28 cellular contexts compared by ENCODE assay signal in the genomic region with DNA sequence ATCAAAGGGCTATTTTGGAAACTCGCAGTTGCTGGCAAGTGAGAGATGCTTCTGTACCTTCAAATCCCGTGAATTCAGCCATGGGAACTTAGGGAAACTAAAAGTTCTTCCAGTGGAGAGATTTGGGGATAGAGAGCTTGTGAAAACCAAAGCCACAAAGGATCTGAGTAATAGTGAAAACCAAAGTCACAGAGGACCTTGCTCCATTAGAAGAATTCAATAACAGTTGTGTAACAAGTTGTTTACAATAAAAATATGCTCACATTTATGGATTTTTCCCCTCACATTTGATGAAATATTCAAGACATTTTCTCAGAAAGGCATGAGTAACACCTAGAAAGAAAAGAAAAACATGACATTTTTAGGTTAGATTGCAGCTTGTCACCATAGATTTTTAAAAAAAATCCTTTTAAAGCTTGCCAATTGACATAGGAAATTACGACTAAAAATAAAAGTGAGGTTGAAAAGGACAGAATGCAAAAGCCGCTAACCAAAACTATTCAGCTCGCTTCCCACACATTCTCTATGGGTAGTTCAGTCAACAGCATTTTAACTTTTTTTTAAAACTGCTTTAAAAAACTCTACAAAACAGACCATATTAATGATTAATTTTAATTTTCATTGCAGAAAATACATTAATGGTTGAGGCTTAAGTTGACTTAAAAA.
DNase-seq lines count a peak whose midpoint lies in the region; ATAC-seq and TF ChIP-seq lines count a peak whose summit lies in the region.
"Had no signal": no experiment of that assay in that cellular context is flagged by ENCODE, and none has a peak within 500 bp of the region (broad histone marks: within the 10 kb centered on the region; RNA-seq: fewer than 3 reads in every experiment).

No MANE protein-coding gene starts in this region.

- peaks cover 1% of the 10 kb centered on the region for H3K36me3 Mint-ChIP-seq in chondrocyte (ENCODE audit: low read depth)
- H3K36me3 Mint-ChIP-seq in CD4-positive, alpha-beta memory T cell, result peaks cover 0 to 7% of the 10 kb centered on the region in 2 donors

- peak overlapping the region; percentile 46 for H3K27ac Mint-ChIP-seq in chondrocyte (ENCODE audit: unreplicated experiment)
- no peak overlapping the region for H3K27ac Mint-ChIP-seq in CD4-positive, alpha-beta memory T cell
- H3K27ac Mint-ChIP-seq: activated B cell treated with CpG ODN at 0.5 μM for 24 hours; activated CD4-positive, alpha-beta memory T cell treated with anti-CD3 and anti-CD28 coated beads for 36 hours; activated naive CD8-positive, alpha-beta T cell treated with anti-CD3 and anti-CD28 coated beads, Interleukin-2, amount 50 U/mL, for 24 hours; stimulated activated naive CD8-positive, alpha-beta T cell treated with anti-CD3 and anti-CD28 coated beads, Interleukin-15, Interleukin-2, amounts not matched to agents 100 ng/mL and 50 ng/mL, for 24 hours had no signal

- H3K4me3 Mint-ChIP-seq in chondrocyte (ENCODE audit: unreplicated experiment), result no peak overlapping the region
- no peak overlapping the region for H3K4me3 Mint-ChIP-seq in CD4-positive, alpha-beta memory T cell
- H3K4me3 Mint-ChIP-seq: activated B cell treated with CpG ODN at 0.5 μM for 24 hours; activated CD4-positive, alpha-beta memory T cell treated with anti-CD3 and anti-CD28 coated beads for 36 hours; activated naive CD8-positive, alpha-beta T cell treated with anti-CD3 and anti-CD28 coated beads, Interleukin-2, amount 50 U/mL, for 24 hours; H9; stimulated activated naive CD8-positive, alpha-beta T cell treated with anti-CD3 and anti-CD28 coated beads, Interleukin-15, Interleukin-2, amounts not matched to agents 100 ng/mL and 50 ng/mL, for 24 hours had no signal

- no peak overlapping the region for H3K4me3 ChIP-seq in CD4-positive, alpha-beta memory T cell (ENCODE audit: low read length in 2 of 2)
- H3K4me3 ChIP-seq: BLaER1, lower lobe of right lung, psoas muscle, tibial artery had no signal

- intact Hi-C loops in CD4-positive, alpha-beta memory T cell (cut with micrococcal nuclease), result no loop called here

- peak; percentile 34 for DNase-seq in AG08395 (ENCODE audit: low spot score)
- peak; percentile 24 for DNase-seq in HCEC 1CT
- no peak for DNase-seq in chondrocyte (ENCODE audit: low spot score)
- DNase-seq in left lobe of liver (ENCODE audit: low spot score), result no peak
- DNase-seq in NCI-H345 (lab: John Stamatoyannopoulos, UW), result no peak
- no peak for DNase-seq in activated naive CD4-positive, alpha-beta T cell treated with Interleukin-2 at 50 U/mL for 16 hours
- no peak for DNase-seq in CD4-positive, alpha-beta memory T cell
- DNase-seq: 8988T; activated B cell treated with CpG ODN at 0.5 μM for 24 hours; activated CD4-positive, alpha-beta memory T cell treated with anti-CD3 and anti-CD28 coated beads for 36 hours; activated effector memory CD4-positive, alpha-beta T cell treated with Interleukin-2 at 50 U/mL for 16 hours; activated naive CD8-positive, alpha-beta T cell treated with anti-CD3 and anti-CD28 coated beads, Interleukin-2, amount 50 U/mL, for 24 hours; Calu3; H9; hypothalamus; Karpas-422; lower lobe of right lung; NCI-H1105; NCI-H2029 treated with DMSO at 0.1 percent for 48 hours; NCI-H446; psoas muscle; small intestine; stimulated activated CD4-positive, alpha-beta T cell treated with anti-CD3 and anti-CD28 coated beads, Interleukin-4, amount 100 ng/mL, for 24 hours; T1000; tibial artery had no signal

- no peak for TF ChIP-seq CTCF in chondrocyte (IDR thresholded peaks at IDR 0.05)

- no peaks in the 10 kb centered on the region for H3K36me3 ChIP-seq in CD4-positive, alpha-beta memory T cell (ENCODE audit: insufficient read depth, low read length)
- H3K36me3 ChIP-seq: BLaER1, lower lobe of right lung, tibial artery had no signal

- H3K4me1 ChIP-seq in CD4-positive, alpha-beta memory T cell (ENCODE audit: insufficient read depth, low read length), result no peaks in the 10 kb centered on the region
- H3K4me1 ChIP-seq: BLaER1, lower lobe of right lung had no signal

- peaks cover 3% of the 10 kb centered on the region for H3K9me3 Mint-ChIP-seq in chondrocyte (ENCODE audit: low read depth)
- H3K9me3 Mint-ChIP-seq in CD4-positive, alpha-beta memory T cell, result peaks cover 0 to 6% (median 3%) of the 10 kb centered on the region in 8 donors
- H3K9me3 Mint-ChIP-seq: H9; stimulated activated naive CD8-positive, alpha-beta T cell treated with anti-CD3 and anti-CD28 coated beads, Interleukin-15, Interleukin-2, amounts not matched to agents 100 ng/mL and 50 ng/mL, for 24 hours had no signal

- no peak overlapping the region for H3K27ac ChIP-seq in CD4-positive, alpha-beta memory T cell (ENCODE audit: low read depth, low read length)
- H3K27ac ChIP-seq: BLaER1, lower lobe of right lung, psoas muscle had no signal

- H3K27me3 ChIP-seq in CD4-positive, alpha-beta memory T cell (ENCODE audit: insufficient read depth, low read length), result no peaks in the 10 kb centered on the region
- H3K27me3 ChIP-seq: BLaER1, tibial artery had no signal

- no peaks in the 10 kb centered on the region for H3K9me3 ChIP-seq in CD4-positive, alpha-beta memory T cell (ENCODE audit: control insufficient read depth in 1 of 2, low read length in 2 of 2)
- H3K9me3 ChIP-seq: BLaER1, lower lobe of right lung, psoas muscle, tibial artery had no signal

- H3K4me1 Mint-ChIP-seq in chondrocyte (ENCODE audit: low read depth), result peaks cover 17% of the 10 kb centered on the region
- no peaks in the 10 kb centered on the region for H3K4me1 Mint-ChIP-seq in CD4-positive, alpha-beta memory T cell
- H3K4me1 Mint-ChIP-seq: activated B cell treated with CpG ODN at 0.5 μM for 24 hours, H9 had no signal

- no peaks in the 10 kb centered on the region for H3K27me3 Mint-ChIP-seq in chondrocyte (ENCODE audit: low read depth)
- peaks cover 0 to 3% of the 10 kb centered on the region in 2 donors for H3K27me3 Mint-ChIP-seq in CD4-positive, alpha-beta memory T cell
- H3K27me3 Mint-ChIP-seq: activated CD4-positive, alpha-beta memory T cell treated with anti-CD3 and anti-CD28 coated beads for 36 hours; activated naive CD8-positive, alpha-beta T cell treated with anti-CD3 and anti-CD28 coated beads, Interleukin-2, amount 50 U/mL, for 24 hours; stimulated activated naive CD8-positive, alpha-beta T cell treated with anti-CD3 and anti-CD28 coated beads, Interleukin-15, Interleukin-2, amounts not matched to agents 100 ng/mL and 50 ng/mL, for 24 hours had no signal

- ATAC-seq in left lobe of liver, result peak; percentile 26
- ATAC-seq in HG03571 (IDR thresholded peaks at IDR 0.05; ENCODE audit: unreplicated experiment), result no peak
- ATAC-seq: activated naive CD8-positive, alpha-beta T cell treated with anti-CD3 and anti-CD28 coated beads, Interleukin-2, amount 50 U/mL, for 24 hours; lower lobe of right lung; psoas muscle had no signal

- CTCF ChIA-PET in CD4-positive, alpha-beta memory T cell (lab: Charles Lee; ENCODE audit: partially characterized antibody), result interaction anchor here (0.7 kb wide), 1 partner anchor 555 kb away, joined by 3 read pairs; no protein-coding TSS in a partner anchor

- POLR2A ChIA-PET in CD4-positive, alpha-beta memory T cell (lab: Charles Lee; ENCODE audit: partially characterized antibody), result no interaction called here

Comparison
In these comparisons a context has a peak if more than half of its experiments do, and no peak if none do; other contexts are left out.
1. DNase-seq: peak in AG08395 (single experiment) and HCEC 1CT (single experiment); none in chondrocyte (single experiment), left lobe of liver (single experiment), NCI-H345 (single experiment), activated naive CD4-positive, alpha-beta T cell treated with Interleukin-2 at 50 U/mL for 16 hours (single experiment) and CD4-positive, alpha-beta memory T cell (0 of 5).